ENCODE assay signal across 10 cellular contexts in the genomic region with DNA sequence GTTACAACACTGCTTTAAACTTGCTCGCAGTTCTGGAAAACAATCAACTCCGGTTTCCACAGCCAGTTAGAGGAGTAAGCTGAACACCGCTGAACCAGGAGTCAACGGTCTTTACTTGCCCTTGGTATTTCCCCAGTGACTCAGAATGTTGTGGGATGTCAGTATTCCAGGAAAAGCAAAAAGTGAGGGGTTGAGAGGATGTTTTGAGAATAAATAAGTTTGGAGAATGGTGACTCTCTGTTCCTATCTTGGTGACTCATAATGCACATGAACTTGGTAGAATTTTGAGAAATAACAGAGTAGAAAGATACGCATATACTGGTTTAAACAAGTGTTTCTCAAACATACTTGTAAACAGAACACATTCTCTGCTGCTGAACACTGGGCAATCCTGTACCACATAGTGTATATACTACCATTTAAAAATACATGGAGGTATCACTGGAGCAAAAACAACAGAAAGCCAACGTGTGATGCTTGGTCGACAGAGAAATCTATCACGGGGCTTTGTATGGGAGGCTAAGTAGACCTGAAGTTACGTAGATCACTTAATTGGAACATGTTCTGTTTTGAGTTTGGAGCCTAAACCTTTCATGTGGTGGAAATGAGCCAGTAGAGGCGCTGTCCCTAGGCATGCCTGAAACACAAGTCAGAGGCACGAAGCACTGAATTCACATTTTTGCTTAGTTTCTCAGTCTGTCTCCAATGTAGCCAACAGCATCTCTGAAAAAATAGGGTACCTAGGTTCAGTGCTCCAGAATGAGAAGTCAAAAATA.
DNase-seq lines count a peak whose midpoint lies in the region; ATAC-seq and TF ChIP-seq lines count a peak whose summit lies in the region.
"Had no signal": no experiment of that assay in that cellular context is flagged by ENCODE, and none has a peak within 500 bp of the region (broad histone marks: within the 10 kb centered on the region; RNA-seq: fewer than 3 reads in every experiment).

No MANE protein-coding gene starts in this region.

- H3K9me2 ChIP-seq in hepatocyte (replicated peaks; ENCODE audit: insufficient read depth): no peaks in the 10 kb centered on the region

- H3K9me3 ChIP-seq in hepatocyte (ENCODE audit: low read depth) (no peaks in the 10 kb centered on the region), suprapubic skin (no peaks in the 10 kb centered on the region)
- H3K9me3 ChIP-seq: BLaER1 had no signal

- no peaks in the 10 kb centered on the region for H3K27me3 ChIP-seq in hepatocyte
- H3K27me3 ChIP-seq in suprapubic skin: no peaks in the 10 kb centered on the region
- H3K27me3 ChIP-seq: BLaER1 had no signal

- peak overlapping the region; percentile 39 for H3K4me3 Mint-ChIP-seq in activated CD4-positive, alpha-beta T cell treated with anti-CD3 and anti-CD28 coated beads, Interleukin-2, amount 10 ng/mL, durations not matched to agents 24 days and 14 days

- intact Hi-C loops in activated CD4-positive, alpha-beta T cell treated with anti-CD3 and anti-CD28 coated beads, Interleukin-2, amount 10 ng/mL, durations not matched to agents 24 days and 14 days (cut with micrococcal nuclease): loop anchor here (2.0 to 10.0 kb wide), 6 partner anchors 94 to 1323 kb away; a partner anchor contains a TSS

- peaks cover 4% of the 10 kb centered on the region for H3K27me3 Mint-ChIP-seq in activated CD4-positive, alpha-beta T cell treated with anti-CD3 and anti-CD28 coated beads, Interleukin-2, amount 10 ng/mL, durations not matched to agents 24 days and 14 days

- H3K4me3 ChIP-seq in hepatocyte (no peak overlapping the region), suprapubic skin (no peak overlapping the region)
- H3K4me3 ChIP-seq: BLaER1 had no signal

- peaks cover 25% of the 10 kb centered on the region for H3K4me1 Mint-ChIP-seq in activated CD4-positive, alpha-beta T cell treated with anti-CD3 and anti-CD28 coated beads, Interleukin-2, amount 10 ng/mL, durations not matched to agents 24 days and 14 days

- H3K27ac ChIP-seq in adipose tissue (ENCODE audit: low read depth, low read length) (peak overlapping the region; percentile 49), hepatocyte (peak overlapping the region; percentile 73), suprapubic skin (peak overlapping the region; percentile 47)
- H3K27ac ChIP-seq: BLaER1, VCaP had no signal

- DNase-seq in activated CD4-positive, alpha-beta T cell treated with anti-CD3 and anti-CD28 coated beads, Interleukin-2, amount 10 ng/mL, durations not matched to agents 24 days and 14 days: peak; percentile 61
- no peak for DNase-seq in activated CD4-positive, alpha-beta T cell treated with anti-CD3 and anti-CD28 coated beads for 1 hour
- DNase-seq in hepatocyte (ENCODE audit: low spot score) (peak; percentile 61), suprapubic skin (ENCODE audit: low spot score in 2 of 2) (no peak), occipital lobe (lab: John Stamatoyannopoulos, UW) (no peak)

- peak overlapping the region; percentile 43 for H3K4me2 ChIP-seq in hepatocyte
- H3K4me2 ChIP-seq: BLaER1 had no signal

- TF ChIP-seq CTCF in hepatocyte (IDR thresholded peaks at IDR 0.05; ENCODE audit: poor library complexity): peak; percentile 4
- TF ChIP-seq CTCF in suprapubic skin (IDR thresholded peaks at IDR 0.05): no peak

- TF ChIP-seq POLR2A in suprapubic skin (IDR thresholded peaks at IDR 0.05): no peak

- no peaks in the 10 kb centered on the region for H4K20me1 ChIP-seq in hepatocyte (ENCODE audit: insufficient read depth, poor library complexity, severe bottlenecking)
- H4K20me1 ChIP-seq: BLaER1 had no signal

- H3K4me1 ChIP-seq in hepatocyte (ENCODE audit: insufficient read depth): peaks cover 3% of the 10 kb centered on the region
- peaks cover 27% of the 10 kb centered on the region for H3K4me1 ChIP-seq in suprapubic skin
- H3K4me1 ChIP-seq: BLaER1 had no signal

- no peaks in the 10 kb centered on the region for H3K36me3 ChIP-seq in hepatocyte (replicated peaks; ENCODE audit: insufficient read depth, low read depth)
- H3K36me3 ChIP-seq in suprapubic skin: no peaks in the 10 kb centered on the region

- peaks cover 2% of the 10 kb centered on the region for H3K36me3 Mint-ChIP-seq in activated CD4-positive, alpha-beta T cell treated with anti-CD3 and anti-CD28 coated beads, Interleukin-2, amount 10 ng/mL, durations not matched to agents 24 days and 14 days (ENCODE audit: low read depth)

- H2AFZ ChIP-seq in hepatocyte: no peak overlapping the region

- no peak for TF ChIP-seq EP300 in suprapubic skin (IDR thresholded peaks at IDR 0.05)

- WGBS in adipose tissue, 3 donors: 74 to 88% (median 75%) methylated on average over 11 of the region's 11 CpGs
- WGBS in hepatocyte (ENCODE audit: low lambda C conversion rate, missing lambda C conversion rate): 75% methylated on average over 11 of the region's 11 CpGs
- WGBS in suprapubic skin: 36% methylated on average over 11 of the region's 11 CpGs

- H3K27ac Mint-ChIP-seq in activated CD4-positive, alpha-beta T cell treated with anti-CD3 and anti-CD28 coated beads, Interleukin-2, amount 10 ng/mL, durations not matched to agents 24 days and 14 days: peak overlapping the region; percentile 83

- ATAC-seq in GM21717 (IDR thresholded peaks at IDR 0.05; ENCODE audit: unreplicated experiment) (no peak), GM21381 (IDR thresholded peaks at IDR 0.05; ENCODE audit: unreplicated experiment) (no peak)

- no peaks in the 10 kb centered on the region for H3K9me3 Mint-ChIP-seq in activated CD4-positive, alpha-beta T cell treated with anti-CD3 and anti-CD28 coated beads, Interleukin-2, amount 10 ng/mL, durations not matched to agents 24 days and 14 days

- H3K79me2 ChIP-seq in hepatocyte: no peaks in the 10 kb centered on the region

Comparison
In these comparisons a context has a peak if more than half of its experiments do, and no peak if none do; other contexts are left out.
1. DNase-seq: peak in activated CD4-positive, alpha-beta T cell treated with anti-CD3 and anti-CD28 coated beads, Interleukin-2, amount 10 ng/mL, durations not matched to agents 24 days and 14 days (single experiment) and hepatocyte (single experiment); none in activated CD4-positive, alpha-beta T cell treated with anti-CD3 and anti-CD28 coated beads for 1 hour (single experiment), suprapubic skin (0 of 2) and occipital lobe (single experiment).
2. Peak in every context shown above with its lines, with median percentiles within 50 percentile points of each other: H3K27ac ChIP-seq.